8 cellular contexts compared by ENCODE assay signal in the genomic region with DNA sequence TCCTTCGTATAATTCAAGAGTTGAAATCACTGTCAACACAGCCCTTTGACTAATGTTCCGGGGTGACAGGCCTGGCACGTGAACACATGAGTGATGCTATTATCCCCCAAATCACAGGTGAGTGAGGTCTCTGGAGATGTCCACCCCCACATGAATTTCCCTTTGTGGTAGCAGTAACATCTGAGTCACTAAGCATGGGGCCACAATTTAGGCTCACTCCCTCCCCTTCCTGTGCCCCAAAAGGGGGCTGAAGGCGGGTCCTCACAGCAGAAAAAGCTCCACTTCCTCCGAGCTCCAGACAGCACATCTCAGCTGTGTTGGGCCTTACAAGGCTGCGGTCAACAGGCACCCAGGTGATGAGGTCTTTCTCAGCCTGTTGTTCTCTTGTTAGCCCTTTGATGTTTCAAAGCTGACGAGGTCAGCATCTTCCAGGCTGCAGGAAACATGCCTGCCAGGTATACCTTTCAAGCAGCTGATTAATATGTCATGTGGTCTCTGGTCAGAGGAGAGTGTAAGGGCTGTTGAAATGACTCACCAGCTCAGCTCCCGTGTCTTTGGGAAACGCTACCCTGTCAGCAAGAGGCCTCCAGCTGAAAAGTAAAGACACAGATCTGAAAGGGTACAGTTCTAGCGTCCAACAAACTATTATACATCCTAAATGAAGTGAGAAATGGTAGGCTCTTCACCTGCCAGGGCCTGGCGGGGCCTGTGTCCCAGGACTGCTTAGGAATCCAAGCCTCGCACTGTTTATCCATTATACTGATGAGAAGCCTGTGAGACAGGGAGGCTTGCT.
DNase-seq lines count a peak whose midpoint lies in the region; ATAC-seq and TF ChIP-seq lines count a peak whose summit lies in the region.

No MANE protein-coding gene starts in this region.

- H3K27ac ChIP-seq in thyroid gland, result peak overlapping the region in 1 of 3 donors; percentile 71

- no peak overlapping the region for H3K4me3 ChIP-seq in astrocyte of the spinal cord (ENCODE audit: low read depth, low read length)
- H3K4me3 ChIP-seq in thyroid gland (replicated peaks in 1 of 3), result no peak overlapping the region

- in situ Hi-C loops in astrocyte of the spinal cord (cut with HindIII; ENCODE audit: low sequenced_read_pairs), result no loop called here

- CTCF ChIA-PET in T-cell (lab: Charles Lee), result interaction anchor here (0.6 to 2.0 kb wide), 11 partner anchors 13 to 179 kb away, joined by 3 to 12 read pairs (median 4); no protein-coding TSS in a partner anchor

- ATAC-seq in HG03354 (IDR thresholded peaks at IDR 0.05; ENCODE audit: poor library complexity, severe bottlenecking, unreplicated experiment) (peak; percentile 85), T-cell (replicated peaks in 1 of 4) (peak; percentile 86 to 90 (median 88))

- H3K4me1 ChIP-seq in thyroid gland, result peaks cover 25 to 67% of the 10 kb centered on the region in 2 donors

- H3K27ac Mint-ChIP-seq in T-cell, result peak overlapping the region; percentile 95 to 96
- peak overlapping the region; percentile 79 for H3K27ac Mint-ChIP-seq in nephron progenitor cell

- H3K4me1 Mint-ChIP-seq in T-cell, result peaks cover 57 to 71% (median 66%) of the 10 kb centered on the region in 3 donors
- H3K4me1 Mint-ChIP-seq in nephron progenitor cell, result peaks cover 100% of the 10 kb centered on the region

- H3K27me3 Mint-ChIP-seq in T-cell (no peaks in the 10 kb centered on the region), nephron progenitor cell (ENCODE audit: low read depth, poor library complexity) (peaks cover 10% of the 10 kb centered on the region)

- peak overlapping the region; percentile 4 to 78 (median 50) for H3K4me3 Mint-ChIP-seq in T-cell
- H3K4me3 Mint-ChIP-seq in nephron progenitor cell, result no peak overlapping the region

- no peak for TF ChIP-seq CTCF in astrocyte of the spinal cord (IDR thresholded peaks at IDR 0.05; ENCODE audit: low read depth, low read length)
- no peak for TF ChIP-seq CTCF in nephron progenitor cell (IDR thresholded peaks at IDR 0.05)
- no peak for TF ChIP-seq CTCF in thyroid gland (IDR thresholded peaks at IDR 0.05)

- H3K36me3 Mint-ChIP-seq in T-cell (no peaks in the 10 kb centered on the region), nephron progenitor cell (ENCODE audit: low read depth) (peaks cover 14% of the 10 kb centered on the region)

- intact Hi-C loops in thyroid gland (cut with DNase I), result no loop called here

- H3K36me3 ChIP-seq in thyroid gland, result no peaks in the 10 kb centered on the region

- 73 to 86% methylated on average over 10 to 11 of the region's 12 CpGs for WGBS in thyroid gland, 2 donors

- no peak for TF ChIP-seq POLR2A in thyroid gland (IDR thresholded peaks at IDR 0.05)

- POLR2A ChIA-PET in T-cell (lab: Charles Lee), result interaction anchor here in 1 of 2 donors (0.6 to 1.8 kb wide), 5 partner anchors 95 to 179 kb away, joined by 3 to 7 read pairs (median 5); no protein-coding TSS in a partner anchor

- DNase-seq in A172 (ENCODE audit: low spot score), result peak; percentile 89
- DNase-seq in GM19238 (ENCODE audit: insufficient read length, low spot score), result peak; percentile 69
- DNase-seq in T-cell, result peak; percentile 60 to 89 (median 77)
- peak; percentile 84 for DNase-seq in astrocyte of the spinal cord (ENCODE audit: low read depth, low spot score)
- no peak for DNase-seq in nephron progenitor cell
- DNase-seq in thyroid gland, result peak; percentile 41 to 63
- DNase-seq in NCI-H1694 treated with DMSO at 0.1 percent for 48 hours (lab: John Stamatoyannopoulos, UW), result no peak

- H3K9me3 Mint-ChIP-seq in T-cell, result no peaks in the 10 kb centered on the region
- H3K9me3 Mint-ChIP-seq in nephron progenitor cell, result peaks cover 19% of the 10 kb centered on the region

- no peaks in the 10 kb centered on the region for H3K27me3 ChIP-seq in thyroid gland

- no peaks in the 10 kb centered on the region for H3K9me3 ChIP-seq in thyroid gland

Comparison
In these comparisons a context has a peak if more than half of its experiments do, and no peak if none do; other contexts are left out.
1. DNase-seq: peak in A172 (single experiment), GM19238 (single experiment), T-cell (34 of 34), astrocyte of the spinal cord (single experiment) and thyroid gland (2 of 2); none in nephron progenitor cell (single experiment) and NCI-H1694 treated with DMSO at 0.1 percent for 48 hours (single experiment).